Comparison of ENCODE assay signal across 1 cellular context in the genomic region with DNA sequence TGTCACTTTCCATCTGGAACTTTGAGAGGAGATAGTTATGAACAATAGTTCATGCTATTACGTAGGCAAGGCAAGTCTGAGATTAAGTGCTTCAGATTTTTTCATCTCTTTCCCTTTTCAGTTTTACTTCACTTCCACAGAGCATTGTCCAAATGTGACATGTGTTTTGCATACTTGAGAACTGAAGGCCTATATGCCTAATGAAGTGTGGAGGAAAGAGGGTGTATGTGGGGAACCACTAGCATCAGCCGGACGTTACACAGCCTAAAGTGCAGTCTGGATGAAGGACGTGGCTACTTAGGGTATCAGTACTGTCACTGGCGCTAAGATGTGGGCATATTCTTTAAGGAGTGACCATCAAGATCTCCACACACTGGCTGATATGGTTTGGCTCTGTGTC.
TF ChIP-seq lines count a peak whose summit lies in the region.

No MANE protein-coding gene starts in this region.

TF ChIP-seq in GM12878, 131 proteins besides CTCF, POLR2A, EP300 and RAD21 (continued from another document):
- no peak for TF ChIP-seq KDM1A (IDR thresholded peaks at IDR 0.05; ENCODE audit: borderline replicate concordance)
- TF ChIP-seq NR2C2 (IDR thresholded peaks at IDR 0.05; ENCODE audit: borderline replicate concordance, control insufficient read depth, insufficient read length, low read depth) = no peak
- no peak for TF ChIP-seq POLR2AphosphoS5 (IDR thresholded peaks at IDR 0.05; ENCODE audit: low read length)
- TF ChIP-seq, protein P1, sequence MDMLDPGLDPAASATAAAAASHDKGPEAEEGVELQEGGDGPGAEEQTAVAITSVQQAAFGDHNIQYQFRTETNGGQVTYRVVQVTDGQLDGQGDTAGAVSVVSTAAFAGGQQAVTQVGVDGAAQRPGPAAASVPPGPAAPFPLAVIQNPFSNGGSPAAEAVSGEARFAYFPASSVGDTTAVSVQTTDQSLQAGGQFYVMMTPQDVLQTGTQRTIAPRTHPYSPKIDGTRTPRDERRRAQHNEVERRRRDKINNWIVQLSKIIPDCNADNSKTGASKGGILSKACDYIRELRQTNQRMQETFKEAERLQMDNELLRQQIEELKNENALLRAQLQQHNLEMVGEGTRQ (IDR thresholded peaks at IDR 0.05; ENCODE audit: borderline replicate concordance, low read depth, low read length) = no peak
- TF ChIP-seq ZNF274 (IDR thresholded peaks at IDR 0.05; ENCODE audit: insufficient read depth, insufficient read length) = no peak
- no peak for TF ChIP-seq ZNF207 (IDR thresholded peaks at IDR 0.05; ENCODE audit: borderline replicate concordance)
TF ChIP-seq in GM12878: peak in this region for 0.
